ENCODE assay signal across 8 cellular contexts in genomic region chr21:14382835-14383595, GRCh38. TPM values are rescaled to one million over a fixed set of nuclear protein-coding genes. Genes with fewer than 3 reads are reported as not detected.
DNase-seq lines count a peak whose midpoint lies in the region; ATAC-seq and TF ChIP-seq lines count a peak whose summit lies in the region.

TSS of gene HSPA13 (minus strand) at chr21:14383146. CDS start at chr21:14383119, 27 bp downstream.

- peak within 1 kb of the TSS; percentile 91 for H3K4me3 ChIP-seq in AG10803 (ENCODE audit: low read length)

- no peak for TF ChIP-seq CTCF in AG10803 (conservative IDR thresholded peaks at IDR 0.05; ENCODE audit: low read length)

- ATAC-seq in GM19035 (IDR thresholded peaks at IDR 0.05; ENCODE audit: unreplicated experiment) (peak; percentile 96), HG03354 (IDR thresholded peaks at IDR 0.05; ENCODE audit: poor library complexity, severe bottlenecking, unreplicated experiment) (peak; percentile 98)

- peak; percentile 100 for DNase-seq in AG10803 (ENCODE audit: low read depth)
- DNase-seq in NCI-H446 treated with DMSO at 0.1 percent for 48 hours (lab: John Stamatoyannopoulos, UW) = peak; percentile 98
- DNase-seq in activated CD4-positive, alpha-beta T cell treated with anti-CD3 and anti-CD28 coated beads for 1 hour = peak; percentile 98
- peak; percentile 98 for DNase-seq in cerebellum (ENCODE audit: low spot score)
- peak; percentile 100 for DNase-seq in islet precursor cell
- DNase-seq in stimulated activated CD4-positive, alpha-beta T cell treated with anti-CD3 and anti-CD28 coated beads, Interleukin-12 subunit alpha, Interleukin-12 subunit beta, amount 100 ng/mL, for 48 hours (ENCODE audit: low read depth in 2 of 3, low spot score in 1 of 3) = peak; percentile 95 to 99 (median 99)

RNA-seq across cellular contexts. Expression of gene HSPA13, which starts in this region (rescaled TPM):
- total RNA-seq in cerebellum = 88.9 TPM

Comparison
In these comparisons a context has a peak if more than half of its experiments do, and no peak if none do; other contexts are left out.
1. Peak in every context shown above with its lines: DNase-seq, ATAC-seq and H3K4me3 ChIP-seq.